Comparison of ENCODE assay signal across 8 cellular contexts in genomic region chr16:30948956-30949654, GRCh38. TPM values are rescaled to one million over a fixed set of nuclear protein-coding genes. Genes with fewer than 3 reads are reported as not detected.
DNase-seq lines count a peak whose midpoint lies in the region; ATAC-seq, FAIRE-seq and TF ChIP-seq lines count a peak whose summit lies in the region.

ORAI3 (plus strand) TSS chr16:30949068; CDS start chr16:30949290, 222 bp downstream.

- peak within 1 kb of the TSS; percentile 71 for H3K4me3 ChIP-seq in AG04449 (ENCODE audit: low read depth, low read length)

- peaks cover 4% of the 10 kb centered on the region for H3K4me1 ChIP-seq in foreskin keratinocyte

- peak within 1 kb of the TSS; percentile 28 for H3K27ac ChIP-seq in foreskin keratinocyte

- peaks cover 16 to 25% of the 10 kb centered on the region in 2 donors for H3K4me1 Mint-ChIP-seq in natural killer cell treated with Interleukin-12 subunit alpha and Interleukin-12 subunit beta and Interleukin-15 and Interleukin-18, amount 100 ng/mL, for 72 hours (ENCODE audit: low read depth in 2 of 2)

- ATAC-seq in GM18505 (IDR thresholded peaks at IDR 0.05; ENCODE audit: unreplicated experiment), result peak; percentile 72
- peak; percentile 64 for ATAC-seq in HG02884 (IDR thresholded peaks at IDR 0.05; ENCODE audit: unreplicated experiment)
- peak; percentile 47 for ATAC-seq in foreskin keratinocyte
- peak; percentile 70 to 75 for ATAC-seq in natural killer cell treated with Interleukin-12 subunit alpha and Interleukin-12 subunit beta and Interleukin-15 and Interleukin-18, amount 100 ng/mL, for 72 hours

- no peaks in the 10 kb centered on the region for H3K9me3 Mint-ChIP-seq in natural killer cell treated with Interleukin-12 subunit alpha and Interleukin-12 subunit beta and Interleukin-15 and Interleukin-18, amount 100 ng/mL, for 72 hours

- POLR2A ChIA-PET in AG04449 (lab: Yijun Ruan, JAX), result interaction anchor here (0.6 to 1.0 kb wide), 2 partner anchors 104 to 244 kb away, joined by 3 read pairs; no protein-coding TSS in a partner anchor

- H3K27me3 ChIP-seq in foreskin keratinocyte, result no peaks in the 10 kb centered on the region

- no peak for FAIRE-seq in urothelium cell line (lab: Jason Lieb, UNC)

- no peaks in the 10 kb centered on the region for H3K27me3 Mint-ChIP-seq in natural killer cell treated with Interleukin-12 subunit alpha and Interleukin-12 subunit beta and Interleukin-15 and Interleukin-18, amount 100 ng/mL, for 72 hours

- TF ChIP-seq CTCF in AG04449 (IDR thresholded peaks at IDR 0.05; ENCODE audit: insufficient read depth, low read length, missing control alignments) (no peak), foreskin keratinocyte (conservative IDR thresholded peaks at IDR 0.05) (no peak)

- DNase-seq in AG04449 (ENCODE audit: low read depth, low spot score) (no peak), NOMO-1 treated with DMSO at 0.1 percent for 48 hours (lab: John Stamatoyannopoulos, UW; ENCODE audit: unreplicated experiment) (peak; percentile 74), foreskin keratinocyte (peak in 1 of 2 donors; percentile 61), urothelium cell line (ENCODE audit: low spot score) (peak; percentile 56)
- peak; percentile 24 for DNase-seq in activated effector memory CD4-positive, alpha-beta T cell treated with Interleukin-2 at 50 U/mL for 16 hours
- DNase-seq in natural killer cell treated with Interleukin-12 subunit alpha and Interleukin-12 subunit beta and Interleukin-15 and Interleukin-18, amount 100 ng/mL, for 72 hours (ENCODE audit: low spot score), result no peak

- peaks cover 5% of the 10 kb centered on the region for H3K36me3 Mint-ChIP-seq in natural killer cell treated with Interleukin-12 subunit alpha and Interleukin-12 subunit beta and Interleukin-15 and Interleukin-18, amount 100 ng/mL, for 72 hours

- CTCF ChIA-PET in AG04449 (lab: Yijun Ruan, JAX), result interaction anchor here (0.8 to 8.4 kb wide), 4 partner anchors 8 to 920 kb away, joined by 3 to 103 read pairs (median 33); partner anchors contain the start of gene VKORC1

- H3K27ac Mint-ChIP-seq in natural killer cell treated with Interleukin-12 subunit alpha and Interleukin-12 subunit beta and Interleukin-15 and Interleukin-18, amount 100 ng/mL, for 72 hours, result peak within 1 kb of the TSS; percentile 51 to 86

- peak; percentile 89 for TF ChIP-seq POLR2A in GM18505 (IDR thresholded peaks at IDR 0.05; ENCODE audit: borderline replicate concordance, extremely low read depth, insufficient read depth, insufficient read length)

- H3K4me3 Mint-ChIP-seq in natural killer cell treated with Interleukin-12 subunit alpha and Interleukin-12 subunit beta and Interleukin-15 and Interleukin-18, amount 100 ng/mL, for 72 hours, result peak within 1 kb of the TSS; percentile 86

RNA-seq across cellular contexts. Expression of gene ORAI3, which starts in this region (rescaled TPM):
- total RNA-seq in foreskin keratinocyte, result 8.4 and 9.0 TPM in 2 replicates
- 9.1 and 9.2 TPM in 2 replicates for polyA plus RNA-seq in foreskin keratinocyte
- 10 to 100 TPM in 1 of 2 donors, 1 to 10 TPM in 1; 7.4 to 16.8 TPM for total RNA-seq in natural killer cell treated with Interleukin-12 subunit alpha and Interleukin-12 subunit beta and Interleukin-15 and Interleukin-18, amount 100 ng/mL, for 72 hours

Comparison
In these comparisons a context has a peak if more than half of its experiments do, and no peak if none do; other contexts are left out.
1. DNase-seq: peak in NOMO-1 treated with DMSO at 0.1 percent for 48 hours (single experiment), activated effector memory CD4-positive, alpha-beta T cell treated with Interleukin-2 at 50 U/mL for 16 hours (single experiment) and urothelium cell line (single experiment); none in AG04449 (single experiment) and natural killer cell treated with Interleukin-12 subunit alpha and Interleukin-12 subunit beta and Interleukin-15 and Interleukin-18, amount 100 ng/mL, for 72 hours (single experiment).
2. Peak in every context shown above with its lines, with median percentiles within 50 percentile points of each other: ATAC-seq.